ENCODE assay signal across 1 cellular context in the genomic region with DNA sequence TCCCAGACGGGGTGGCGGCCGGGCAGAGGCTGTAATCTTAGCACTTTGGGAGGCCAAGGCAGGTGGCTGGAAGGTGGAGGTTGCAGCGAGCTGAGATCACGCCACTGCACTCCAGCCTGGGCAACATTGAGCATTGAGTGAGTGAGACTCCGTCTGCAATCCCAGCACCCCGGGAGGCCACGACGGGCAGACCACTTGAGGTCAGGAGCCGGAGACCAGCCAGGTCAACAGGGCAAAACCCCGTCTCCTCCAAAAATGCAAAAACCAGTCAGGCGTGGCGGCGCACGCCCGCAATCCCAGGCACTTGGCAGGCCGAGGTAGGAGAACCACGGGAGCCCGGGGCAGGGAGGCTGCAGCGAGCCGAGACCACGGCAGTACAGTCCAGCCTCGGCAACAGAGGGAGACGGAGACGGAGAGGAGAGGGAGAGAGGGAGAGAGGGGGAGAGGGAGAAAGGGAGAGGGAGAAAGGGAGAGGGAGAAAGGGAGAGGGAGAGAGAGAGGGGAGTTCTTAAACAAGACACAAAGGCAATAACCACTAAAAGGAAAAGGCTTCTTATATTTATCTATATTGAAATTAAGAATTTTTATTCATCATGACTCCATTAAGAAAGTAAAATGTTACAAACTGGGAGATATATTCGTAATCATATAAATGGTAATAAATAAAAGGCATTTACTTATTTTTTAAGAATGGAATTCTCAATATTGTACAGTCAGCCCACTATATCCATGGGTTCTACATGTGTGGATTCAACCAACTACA.
A peak's percentile ranks its signal among the peaks of the same experiment; 100 is the strongest.
TF ChIP-seq lines count a peak whose summit lies in the region.

No MANE protein-coding gene starts in this region.

TF ChIP-seq in HEK293, 187 proteins besides CTCF, POLR2A, EP300 and RAD21:
- peak; percentile 84 for TF ChIP-seq PRDM1 (tag by site-specific recombination; IDR thresholded peaks at IDR 0.05)
TF ChIP-seq in HEK293: peak in this region for 1; not testable (repeated sequence) for 186.
